30 cellular contexts compared by ENCODE assay signal in the genomic region with DNA sequence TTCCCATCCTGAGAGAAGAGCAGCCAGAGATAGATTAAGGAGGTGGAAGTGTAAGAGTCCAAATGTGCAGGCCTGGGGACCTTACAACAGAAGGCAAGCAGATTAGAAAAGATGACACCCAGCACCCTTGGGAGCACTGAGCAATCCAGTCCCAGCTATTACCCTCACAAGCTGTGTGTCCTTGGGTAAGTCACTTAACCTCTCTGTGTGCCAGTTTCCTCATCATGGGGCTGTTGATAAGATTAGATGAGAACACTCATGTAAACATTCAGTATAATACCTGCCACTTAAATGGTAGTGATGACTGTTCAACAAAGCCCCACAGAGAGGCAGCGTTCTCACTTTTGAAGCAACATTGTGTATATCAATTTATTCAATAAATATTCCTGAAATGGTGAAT.
DNase-seq lines count a peak whose midpoint lies in the region; ATAC-seq, FAIRE-seq and TF ChIP-seq lines count a peak whose summit lies in the region.
"Had no signal": no experiment of that assay in that cellular context is flagged by ENCODE, and none has a peak within 500 bp of the region (broad histone marks: within the 10 kb centered on the region; RNA-seq: fewer than 3 reads in every experiment).

No MANE protein-coding gene starts in this region.

- no peak overlapping the region for H3K4me2 ChIP-seq in DND-41 (ENCODE audit: insufficient read depth, low read length)
- H3K4me2 ChIP-seq in osteoblast (ENCODE audit: insufficient read depth, low read length) = no peak overlapping the region
- H3K4me2 ChIP-seq: BLaER1 treated with 17β-estradiol and CSF1 and Interleukin-3, amounts not matched to agents 10 nM and 100 nM; KMS-11 had no signal

- H3K9me3 ChIP-seq in DND-41 (ENCODE audit: insufficient read depth, low read length, severe bottlenecking) (no peaks in the 10 kb centered on the region), osteoblast (ENCODE audit: low read depth, low read length) (no peaks in the 10 kb centered on the region)

- no peaks in the 10 kb centered on the region for H3K4me1 ChIP-seq in DND-41 (ENCODE audit: insufficient read depth, low read length)
- H3K4me1 ChIP-seq in osteoblast (ENCODE audit: insufficient read depth, low read length) = no peaks in the 10 kb centered on the region

- no peak overlapping the region for H3K4me3 ChIP-seq in DND-41 (ENCODE audit: low read depth in 1 of 2, low read length in 2 of 2)
- no peak overlapping the region for H3K4me3 ChIP-seq in choroid plexus epithelial cell (ENCODE audit: low read depth, low read length)
- H3K4me3 ChIP-seq in osteoblast (ENCODE audit: insufficient read depth, low read length) = no peak overlapping the region
- H3K4me3 ChIP-seq: BLaER1 treated with 17β-estradiol and CSF1 and Interleukin-3, amounts not matched to agents 10 nM and 100 nM had no signal

- H3K27ac ChIP-seq in DND-41 (ENCODE audit: low read length) (no peak overlapping the region), osteoblast (ENCODE audit: low read depth, low read length) (no peak overlapping the region)
- H3K27ac ChIP-seq: BLaER1 treated with 17β-estradiol and CSF1 and Interleukin-3, amounts not matched to agents 10 nM and 100 nM; KMS-11; RWPE1 had no signal

- H4K20me1 ChIP-seq in DND-41 (ENCODE audit: insufficient read depth, low read length) = no peaks in the 10 kb centered on the region
- H4K20me1 ChIP-seq in osteoblast (ENCODE audit: insufficient read depth, low read length) = no peaks in the 10 kb centered on the region
- H4K20me1 ChIP-seq: BLaER1 treated with 17β-estradiol and CSF1 and Interleukin-3, amounts not matched to agents 10 nM and 100 nM had no signal

- H2AFZ ChIP-seq in DND-41 (ENCODE audit: low read depth, low read length) = no peak overlapping the region
- H2AFZ ChIP-seq in osteoblast (ENCODE audit: low read length) = no peak overlapping the region

- no peak for ATAC-seq in DND-41 (ENCODE audit: insufficient read depth, low read depth)
- no peak for ATAC-seq in HG03025 (IDR thresholded peaks at IDR 0.05; ENCODE audit: low FRiP score, unreplicated experiment)
- ATAC-seq in HG03432 (IDR thresholded peaks at IDR 0.05; ENCODE audit: unreplicated experiment) = no peak
- ATAC-seq: Panc1 had no signal

- H3K79me2 ChIP-seq in DND-41 (ENCODE audit: insufficient read depth, low read length) (no peaks in the 10 kb centered on the region), osteoblast (ENCODE audit: insufficient read depth, low read length) (no peaks in the 10 kb centered on the region)

- H3K27me3 ChIP-seq in DND-41 (ENCODE audit: insufficient read depth, low read length, poor library complexity) = no peaks in the 10 kb centered on the region
- H3K27me3 ChIP-seq in osteoblast (ENCODE audit: insufficient read depth, low read length) = no peaks in the 10 kb centered on the region

- TF ChIP-seq CTCF in DND-41 (IDR thresholded peaks at IDR 0.05; ENCODE audit: borderline replicate concordance, extremely low read depth, low read length, poor library complexity, severe bottlenecking) (peak; percentile 16), choroid plexus epithelial cell (conservative IDR thresholded peaks at IDR 0.05; ENCODE audit: low read depth, low read length) (peak; percentile 23), osteoblast (IDR thresholded peaks at IDR 0.05; ENCODE audit: extremely low read depth, low read depth, low read length) (no peak)

- no peak overlapping the region for H3K9ac ChIP-seq in DND-41 (ENCODE audit: low read depth, low read length)
- H3K9ac ChIP-seq: BLaER1 treated with 17β-estradiol and CSF1 and Interleukin-3, amounts not matched to agents 10 nM and 100 nM; KMS-11 had no signal

- no peaks in the 10 kb centered on the region for H3K36me3 ChIP-seq in DND-41 (ENCODE audit: insufficient read depth, low read length)
- no peaks in the 10 kb centered on the region for H3K36me3 ChIP-seq in osteoblast (ENCODE audit: insufficient read depth, low read length)
- H3K36me3 ChIP-seq: BLaER1 treated with 17β-estradiol and CSF1 and Interleukin-3, amounts not matched to agents 10 nM and 100 nM had no signal

- DNase-seq in DND-41 = no peak
- DNase-seq in GM18507 (ENCODE audit: extremely low spot score, insufficient read length, low read depth) = no peak
- DNase-seq in NCI-H69 (lab: John Stamatoyannopoulos, UW) = peak; percentile 19
- peak; percentile 31 for DNase-seq in choroid plexus epithelial cell (ENCODE audit: low read depth)
- DNase-seq in effector CD8-positive, alpha-beta T cell (lab: John Stamatoyannopoulos, UW) = no peak
- no peak for DNase-seq in osteoblast (ENCODE audit: insufficient read length, low spot score, missing footprints)
- DNase-seq: AML-193; CD4-positive, alpha-beta T cell; NCI-H1092; NCI-H1417 treated with DMSO at 0.1 percent for 48 hours; NCI-H187 treated with DMSO at 0.1 percent for 48 hours; NCI-H446; NCI-H524 treated with DMSO at 0.1 percent for 48 hours; NCI-H82; NK-92 treated with Interleukin-12 subunit alpha and Interleukin-12 subunit beta, amount 100 ng/mL, for 24 hours; SHP77; T-helper 1 cell had no signal

- FAIRE-seq in GM18507 (lab: Jason Lieb, UNC) = peak; percentile 12
- FAIRE-seq: A204.1, D721Med, G401.6, GM12891, GM19239, H54, HTR-8/SVneo had no signal

Comparison
In these comparisons a context has a peak if more than half of its experiments do, and no peak if none do; other contexts are left out.
1. DNase-seq: peak in NCI-H69 (single experiment) and choroid plexus epithelial cell (single experiment); none in DND-41 (single experiment), GM18507 (single experiment), effector CD8-positive, alpha-beta T cell (single experiment) and osteoblast (single experiment).